Comparison of ENCODE assay signal across 1 cellular context in the genomic region with DNA sequence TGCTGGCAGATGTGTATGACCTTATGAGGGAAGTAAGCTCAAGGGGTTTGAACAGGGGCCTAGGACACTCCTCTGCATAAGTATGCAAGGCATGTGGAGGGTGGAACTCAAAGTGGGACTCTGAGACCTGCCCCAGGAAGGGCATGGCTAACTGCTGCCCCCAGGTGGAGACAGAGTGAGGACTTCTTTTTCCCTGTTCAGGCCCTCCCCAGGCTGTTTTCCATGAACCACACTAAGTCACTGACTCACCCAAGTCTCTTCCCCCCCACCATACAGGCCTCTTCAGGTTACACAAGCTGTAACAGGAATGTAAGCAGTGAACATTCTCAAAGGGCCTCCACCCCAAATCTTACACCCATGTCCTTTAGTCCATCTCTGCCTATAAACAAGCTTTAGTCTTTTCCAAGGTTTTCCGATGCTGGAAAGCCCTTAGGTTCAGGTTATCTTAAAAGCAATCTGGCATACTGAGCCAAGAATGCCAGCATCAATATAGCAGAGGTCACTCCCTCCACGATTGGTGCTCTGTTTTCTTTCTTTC.
TF ChIP-seq lines count a peak whose summit lies in the region.

No MANE protein-coding gene starts in this region.

TF ChIP-seq in HEK293, 187 proteins besides CTCF, POLR2A, EP300 and RAD21 (continued from another document and continues in another):
- TF ChIP-seq, protein P1, sequence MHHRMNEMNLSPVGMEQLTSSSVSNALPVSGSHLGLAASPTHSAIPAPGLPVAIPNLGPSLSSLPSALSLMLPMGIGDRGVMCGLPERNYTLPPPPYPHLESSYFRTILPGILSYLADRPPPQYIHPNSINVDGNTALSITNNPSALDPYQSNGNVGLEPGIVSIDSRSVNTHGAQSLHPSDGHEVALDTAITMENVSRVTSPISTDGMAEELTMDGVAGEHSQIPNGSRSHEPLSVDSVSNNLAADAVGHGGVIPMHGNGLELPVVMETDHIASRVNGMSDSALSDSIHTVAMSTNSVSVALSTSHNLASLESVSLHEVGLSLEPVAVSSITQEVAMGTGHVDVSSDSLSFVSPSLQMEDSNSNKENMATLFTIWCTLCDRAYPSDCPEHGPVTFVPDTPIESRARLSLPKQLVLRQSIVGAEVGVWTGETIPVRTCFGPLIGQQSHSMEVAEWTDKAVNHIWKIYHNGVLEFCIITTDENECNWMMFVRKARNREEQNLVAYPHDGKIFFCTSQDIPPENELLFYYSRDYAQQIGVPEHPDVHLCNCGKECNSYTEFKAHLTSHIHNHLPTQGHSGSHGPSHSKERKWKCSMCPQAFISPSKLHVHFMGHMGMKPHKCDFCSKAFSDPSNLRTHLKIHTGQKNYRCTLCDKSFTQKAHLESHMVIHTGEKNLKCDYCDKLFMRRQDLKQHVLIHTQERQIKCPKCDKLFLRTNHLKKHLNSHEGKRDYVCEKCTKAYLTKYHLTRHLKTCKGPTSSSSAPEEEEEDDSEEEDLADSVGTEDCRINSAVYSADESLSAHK (tag by site-specific recombination; IDR thresholded peaks at IDR 0.05): no peak
- TF ChIP-seq ZNF48 (tag by site-specific recombination; IDR thresholded peaks at IDR 0.05) (no peak), ZNF132 (tag by site-specific recombination; IDR thresholded peaks at IDR 0.05; ENCODE audit: borderline replicate concordance) (no peak), ZNF670 (tag by site-specific recombination; IDR thresholded peaks at IDR 0.05; ENCODE audit: low read depth) (no peak), PRDM2 (tag by site-specific recombination; IDR thresholded peaks at IDR 0.05; ENCODE audit: borderline replicate concordance) (no peak), SP2 (tag by site-specific recombination; IDR thresholded peaks at IDR 0.05) (peak; percentile 53), ZNF274 (IDR thresholded peaks at IDR 0.05; ENCODE audit: low read length) (no peak), ZNF274 (tag by site-specific recombination; IDR thresholded peaks at IDR 0.05; ENCODE audit: borderline replicate concordance) (no peak), ZNF221 (tag by site-specific recombination; IDR thresholded peaks at IDR 0.05; ENCODE audit: borderline replicate concordance) (no peak), ZNF2 (tag by site-specific recombination; IDR thresholded peaks at IDR 0.05) (no peak), ZNF645 (tag by site-specific recombination; IDR thresholded peaks at IDR 0.05) (no peak), ZNF394 (tag by site-specific recombination; IDR thresholded peaks at IDR 0.05; ENCODE audit: borderline replicate concordance) (0 out of 2 replicates have a peak, but pooled peaks have one; percentile 26), WT1 (tag by site-specific recombination; IDR thresholded peaks at IDR 0.05) (peak; percentile 50), ZNF398 (tag by site-specific recombination; IDR thresholded peaks at IDR 0.05) (peak; percentile 69), ZNF114 (tag by site-specific recombination; IDR thresholded peaks at IDR 0.05) (no peak), ELK4 (IDR thresholded peaks at IDR 0.05; ENCODE audit: borderline replicate concordance, low read depth, low read length) (no peak), ZNF148 (tag by site-specific recombination; IDR thresholded peaks at IDR 0.05; ENCODE audit: borderline replicate concordance) (no peak), AEBP2 (tag by site-specific recombination; IDR thresholded peaks at IDR 0.05; ENCODE audit: borderline replicate concordance) (no peak), ZNF544 (tag by site-specific recombination; IDR thresholded peaks at IDR 0.05) (no peak), RBAK (tag by site-specific recombination; IDR thresholded peaks at IDR 0.05) (no peak), ZNF558 (tag by site-specific recombination; IDR thresholded peaks at IDR 0.05) (peak; percentile 65), ZNF416 (tag by site-specific recombination; IDR thresholded peaks at IDR 0.05) (no peak), ZEB2 (tag by site-specific recombination; IDR thresholded peaks at IDR 0.05) (peak; percentile 86), IKZF3 (tag by site-specific recombination; IDR thresholded peaks at IDR 0.05) (peak; percentile 91), PATZ1 (tag by site-specific recombination; IDR thresholded peaks at IDR 0.05) (peak; percentile 94), ZNF16 (tag by site-specific recombination; IDR thresholded peaks at IDR 0.05; ENCODE audit: low read depth) (no peak)
- TF ChIP-seq, protein P2, sequence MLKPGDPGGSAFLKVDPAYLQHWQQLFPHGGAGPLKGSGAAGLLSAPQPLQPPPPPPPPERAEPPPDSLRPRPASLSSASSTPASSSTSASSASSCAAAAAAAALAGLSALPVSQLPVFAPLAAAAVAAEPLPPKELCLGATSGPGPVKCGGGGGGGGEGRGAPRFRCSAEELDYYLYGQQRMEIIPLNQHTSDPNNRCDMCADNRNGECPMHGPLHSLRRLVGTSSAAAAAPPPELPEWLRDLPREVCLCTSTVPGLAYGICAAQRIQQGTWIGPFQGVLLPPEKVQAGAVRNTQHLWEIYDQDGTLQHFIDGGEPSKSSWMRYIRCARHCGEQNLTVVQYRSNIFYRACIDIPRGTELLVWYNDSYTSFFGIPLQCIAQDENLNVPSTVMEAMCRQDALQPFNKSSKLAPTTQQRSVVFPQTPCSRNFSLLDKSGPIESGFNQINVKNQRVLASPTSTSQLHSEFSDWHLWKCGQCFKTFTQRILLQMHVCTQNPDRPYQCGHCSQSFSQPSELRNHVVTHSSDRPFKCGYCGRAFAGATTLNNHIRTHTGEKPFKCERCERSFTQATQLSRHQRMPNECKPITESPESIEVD (tag by site-specific recombination; IDR thresholded peaks at IDR 0.05): 0 out of 2 replicates have a peak, but pooled peaks have one; percentile 22
- TF ChIP-seq, protein P3, sequence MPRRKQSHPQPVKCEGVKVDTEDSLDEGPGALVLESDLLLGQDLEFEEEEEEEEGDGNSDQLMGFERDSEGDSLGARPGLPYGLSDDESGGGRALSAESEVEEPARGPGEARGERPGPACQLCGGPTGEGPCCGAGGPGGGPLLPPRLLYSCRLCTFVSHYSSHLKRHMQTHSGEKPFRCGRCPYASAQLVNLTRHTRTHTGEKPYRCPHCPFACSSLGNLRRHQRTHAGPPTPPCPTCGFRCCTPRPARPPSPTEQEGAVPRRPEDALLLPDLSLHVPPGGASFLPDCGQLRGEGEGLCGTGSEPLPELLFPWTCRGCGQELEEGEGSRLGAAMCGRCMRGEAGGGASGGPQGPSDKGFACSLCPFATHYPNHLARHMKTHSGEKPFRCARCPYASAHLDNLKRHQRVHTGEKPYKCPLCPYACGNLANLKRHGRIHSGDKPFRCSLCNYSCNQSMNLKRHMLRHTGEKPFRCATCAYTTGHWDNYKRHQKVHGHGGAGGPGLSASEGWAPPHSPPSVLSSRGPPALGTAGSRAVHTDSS (tag by site-specific recombination; IDR thresholded peaks at IDR 0.05): no peak
